ENCODE assay signal across 8 cellular contexts in the genomic region with DNA sequence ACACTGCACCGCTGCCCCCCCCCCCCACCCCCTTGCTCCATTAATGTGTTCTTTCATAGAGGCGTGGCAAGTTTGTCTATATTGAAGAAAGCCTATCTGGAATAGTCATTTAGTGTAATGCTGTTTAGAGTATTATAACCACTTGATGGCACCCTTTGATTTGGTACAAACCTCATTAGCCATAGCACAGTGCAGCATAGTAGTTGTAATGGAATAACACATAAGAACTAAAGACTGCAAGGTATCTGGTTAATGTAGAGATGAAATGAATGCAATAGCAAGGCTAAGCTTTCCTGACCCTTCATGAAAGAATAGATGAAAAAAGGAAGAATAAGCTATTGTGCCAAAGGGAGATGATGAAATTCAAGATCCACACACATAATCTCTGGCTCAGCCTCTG.
DNase-seq lines count a peak whose midpoint lies in the region; ATAC-seq and TF ChIP-seq lines count a peak whose summit lies in the region.

No MANE protein-coding gene starts in this region.

- peaks cover 19% of the 10 kb centered on the region for H3K36me3 Mint-ChIP-seq in brain

- H3K4me3 Mint-ChIP-seq in brain, result no peak overlapping the region

- H3K27me3 ChIP-seq in liver (ENCODE audit: control insufficient read depth in 4 of 4, insufficient read depth in 4 of 4, low read length in 3 of 4) (no peaks in the 10 kb centered on the region), gastrocnemius medialis (no peaks in the 10 kb centered on the region)

- peak; percentile 80 to 86 for TF ChIP-seq RAD21 in liver (IDR thresholded peaks at IDR 0.05)

- H3K27me3 Mint-ChIP-seq in brain, result no peaks in the 10 kb centered on the region

- H3K36me3 ChIP-seq in liver (ENCODE audit: control insufficient read depth in 4 of 4, insufficient read depth in 3 of 4, low read depth in 1 of 4, low read length in 3 of 4) (no peaks in the 10 kb centered on the region), gastrocnemius medialis (no peaks in the 10 kb centered on the region)

- H3K4me1 Mint-ChIP-seq in brain, result peaks cover 42% of the 10 kb centered on the region

- TF ChIP-seq CTCF in brain (conservative IDR thresholded peaks at IDR 0.05), result peak; percentile 47 to 54
- TF ChIP-seq CTCF in liver (IDR thresholded peaks at IDR 0.05; ENCODE audit: low read depth, low read length, missing input control), result peak; percentile 43
- TF ChIP-seq CTCF in gastrocnemius medialis (IDR thresholded peaks at IDR 0.05 in 4 of 5, conservative IDR thresholded peaks at IDR 0.05 in 1 of 5), result peak in 1 of 5 experiments; percentile 7

- WGBS in liver, result 56% methylated on average over 2 of the region's 2 CpGs

- H3K4me3 ChIP-seq in liver (ENCODE audit: low read depth in 1 of 3, low read length in 3 of 3), result no peak overlapping the region
- no peak overlapping the region for H3K4me3 ChIP-seq in gastrocnemius medialis

- peak; percentile 36 for DNase-seq in EL
- peak; percentile 60 for DNase-seq in HCEC 1CT
- DNase-seq in NCI-H226, result peak; percentile 22
- DNase-seq in gastrocnemius medialis, result no peak

- H3K9me3 Mint-ChIP-seq in brain, result peaks cover 4 to 15% (median 11%) of the 10 kb centered on the region in 5 experiments

- intact Hi-C loops in gastrocnemius medialis (cut with DNase I; ENCODE audit: low total_unique reads), result no loop called here

- in situ Hi-C loops in gastrocnemius medialis (cut with MboI; ENCODE audit: low sequenced_read_pairs in 4 of 4), result no loop called here

- H3K9ac ChIP-seq in liver (ENCODE audit: low read depth in 1 of 2, low read length in 2 of 2), result no peak overlapping the region

- TF ChIP-seq POLR2A in gastrocnemius medialis (IDR thresholded peaks at IDR 0.05), result no peak

- ATAC-seq in gastrocnemius medialis (no peak), HG03521 (IDR thresholded peaks at IDR 0.05; ENCODE audit: unreplicated experiment) (no peak), GM21515 (IDR thresholded peaks at IDR 0.05; ENCODE audit: unreplicated experiment) (no peak)

- H3K9me3 ChIP-seq in liver (ENCODE audit: control insufficient read depth in 4 of 4, low read length in 3 of 4) (no peaks in the 10 kb centered on the region), gastrocnemius medialis (no peaks in the 10 kb centered on the region)

- H3K4me1 ChIP-seq in liver (ENCODE audit: control insufficient read depth in 4 of 4, insufficient read depth in 4 of 4, low read length in 3 of 4) (peaks cover 3 to 41% (median 21%) of the 10 kb centered on the region in 4 donors), gastrocnemius medialis (peaks cover 0 to 11% of the 10 kb centered on the region in 2 donors)

- H3K27ac Mint-ChIP-seq in brain, result no peak overlapping the region

- no peak overlapping the region for H3K27ac ChIP-seq in liver (ENCODE audit: low read depth in 1 of 2, low read length in 2 of 2)
- no peak overlapping the region for H3K27ac ChIP-seq in gastrocnemius medialis

TF ChIP-seq in liver, 16 proteins besides CTCF, POLR2A, EP300 and RAD21:
- TF ChIP-seq RXRA (IDR thresholded peaks at IDR 0.05) (no peak), FOXA1 (IDR thresholded peaks at IDR 0.05) (no peak), HNF4G (IDR thresholded peaks at IDR 0.05) (no peak), MAX (IDR thresholded peaks at IDR 0.05) (no peak), JUND (IDR thresholded peaks at IDR 0.05) (no peak)
- TF ChIP-seq, protein P1, sequence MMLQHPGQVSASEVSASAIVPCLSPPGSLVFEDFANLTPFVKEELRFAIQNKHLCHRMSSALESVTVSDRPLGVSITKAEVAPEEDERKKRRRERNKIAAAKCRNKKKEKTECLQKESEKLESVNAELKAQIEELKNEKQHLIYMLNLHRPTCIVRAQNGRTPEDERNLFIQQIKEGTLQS (IDR thresholded peaks at IDR 0.05), result no peak
TF ChIP-seq in liver: peak in this region for 0.

Comparison
In these comparisons a context has a peak if more than half of its experiments do, and no peak if none do; other contexts are left out.
1. DNase-seq: peak in EL (single experiment), HCEC 1CT (single experiment) and NCI-H226 (single experiment); none in gastrocnemius medialis (0 of 2).